14 cellular contexts compared by ENCODE assay signal in genomic region chr6:158867381-158868121, GRCh38. TPM values are rescaled to one million over a fixed set of nuclear protein-coding genes. Genes with fewer than 3 reads are reported as not detected.
DNase-seq lines count a peak whose midpoint lies in the region; ATAC-seq and TF ChIP-seq lines count a peak whose summit lies in the region.
"Had no signal": no experiment of that assay in that cellular context is flagged by ENCODE, and none has a peak within 500 bp of the region (broad histone marks: within the 10 kb centered on the region; RNA-seq: fewer than 3 reads in every experiment).

No MANE protein-coding gene starts in this region.

- no peak overlapping the region for H3K4me3 ChIP-seq in CD4-positive, alpha-beta memory T cell (ENCODE audit: low read length in 2 of 2)
- no peak overlapping the region for H3K4me3 ChIP-seq in right atrium auricular region

- peaks cover 0 to 2% (median 0%) of the 10 kb centered on the region in 8 donors for H3K9me3 Mint-ChIP-seq in CD4-positive, alpha-beta memory T cell
- peaks cover 0 to 2% (median 0%) of the 10 kb centered on the region in 3 donors for H3K9me3 Mint-ChIP-seq in IgD-negative memory B cell
- no peaks in the 10 kb centered on the region for H3K9me3 Mint-ChIP-seq in chondrocyte (ENCODE audit: low read depth)
- no peaks in the 10 kb centered on the region for H3K9me3 Mint-ChIP-seq in naive thymus-derived CD8-positive, alpha-beta T cell

- peaks cover 12 to 39% (median 22%) of the 10 kb centered on the region in 4 donors for H3K4me1 Mint-ChIP-seq in CD4-positive, alpha-beta memory T cell
- H3K4me1 Mint-ChIP-seq in IgD-negative memory B cell (peaks cover 35 to 51% (median 41%) of the 10 kb centered on the region in 3 donors), chondrocyte (ENCODE audit: low read depth) (peaks cover 38% of the 10 kb centered on the region)
- peaks cover 7 to 62% (median 30%) of the 10 kb centered on the region in 4 donors for H3K4me1 Mint-ChIP-seq in naive thymus-derived CD8-positive, alpha-beta T cell

- TF ChIP-seq CTCF in chondrocyte (IDR thresholded peaks at IDR 0.05), result no peak
- no peak for TF ChIP-seq CTCF in right atrium auricular region (IDR thresholded peaks at IDR 0.05)

- POLR2A ChIA-PET in CD4-positive, alpha-beta memory T cell (lab: Charles Lee; ENCODE audit: partially characterized antibody), result interaction anchor here (0.5 to 8.5 kb wide), 9 partner anchors 13 to 83 kb away, joined by 3 to 544 read pairs (median 58); partner anchors contain the start of gene EZR
- POLR2A ChIA-PET in naive thymus-derived CD8-positive, alpha-beta T cell (lab: Charles Lee), result interaction anchor here (0.7 to 4.5 kb wide), 5 partner anchors 9 to 80 kb away, joined by 4 to 189 read pairs (median 48); partner anchors contain the start of gene EZR

- H3K36me3 ChIP-seq in CD4-positive, alpha-beta memory T cell (ENCODE audit: insufficient read depth, low read length), result no peaks in the 10 kb centered on the region
- H3K36me3 ChIP-seq in right atrium auricular region, result no peaks in the 10 kb centered on the region

- ATAC-seq in naive thymus-derived CD8-positive, alpha-beta T cell, result no peak

- H3K27ac ChIP-seq in CD4-positive, alpha-beta memory T cell (ENCODE audit: low read depth, low read length), result no peak overlapping the region
- H3K27ac ChIP-seq in right atrium auricular region, result no peak overlapping the region

- peak overlapping the region in 2 of 8 donors; percentile 9 to 11 for H3K4me3 Mint-ChIP-seq in CD4-positive, alpha-beta memory T cell
- peak overlapping the region; percentile 63 to 88 (median 79) for H3K4me3 Mint-ChIP-seq in IgD-negative memory B cell
- H3K4me3 Mint-ChIP-seq in chondrocyte (ENCODE audit: unreplicated experiment), result no peak overlapping the region
- H3K4me3 Mint-ChIP-seq in naive thymus-derived CD8-positive, alpha-beta T cell, result peak overlapping the region in 5 of 10 donors; percentile 15 to 82 (median 57)

- CTCF ChIA-PET in CD4-positive, alpha-beta memory T cell (lab: Charles Lee; ENCODE audit: partially characterized antibody), result interaction anchor here (1.1 to 7.8 kb wide), 2 partner anchors 9 to 14 kb away, joined by 3 to 58 read pairs; no protein-coding TSS in a partner anchor

- peaks cover 20% of the 10 kb centered on the region for H3K4me1 ChIP-seq in CD4-positive, alpha-beta memory T cell (ENCODE audit: insufficient read depth, low read length)
- peaks cover 0 to 10% of the 10 kb centered on the region in 2 donors for H3K4me1 ChIP-seq in right atrium auricular region

- H3K27me3 ChIP-seq in CD4-positive, alpha-beta memory T cell (ENCODE audit: insufficient read depth, low read length), result no peaks in the 10 kb centered on the region
- no peaks in the 10 kb centered on the region for H3K27me3 ChIP-seq in right atrium auricular region

- no peak for DNase-seq in CD4-positive, alpha-beta memory T cell
- DNase-seq in chondrocyte (ENCODE audit: low spot score) (no peak), NCI-H2171 (lab: John Stamatoyannopoulos, UW) (no peak), right atrium auricular region (ENCODE audit: low spot score) (no peak), NCI-H446 (lab: John Stamatoyannopoulos, UW) (no peak)
- no peak for DNase-seq in naive thymus-derived CD8-positive, alpha-beta T cell
- DNase-seq in activated naive CD4-positive, alpha-beta T cell (lab: John Stamatoyannopoulos, UW), result no peak
- DNase-seq: activated naive CD4-positive, alpha-beta T cell treated with Interleukin-2 at 50 U/mL for 16 hours; cortex of kidney; HCEC 1CT; NCI-H1417; OCI-M1; stimulated activated CD4-positive, alpha-beta T cell treated with anti-CD3 and anti-CD28 coated beads, Interleukin-2, amount 100 ng/mL, for 24 hours had no signal

- H3K36me3 Mint-ChIP-seq in CD4-positive, alpha-beta memory T cell, result peaks cover 0 to 4% of the 10 kb centered on the region in 2 donors
- H3K36me3 Mint-ChIP-seq in IgD-negative memory B cell (peaks cover 3% of the 10 kb centered on the region), chondrocyte (ENCODE audit: low read depth) (no peaks in the 10 kb centered on the region)
- H3K36me3 Mint-ChIP-seq in naive thymus-derived CD8-positive, alpha-beta T cell, result no peaks in the 10 kb centered on the region

- H3K9me3 ChIP-seq in CD4-positive, alpha-beta memory T cell (ENCODE audit: control insufficient read depth in 1 of 2, low read length in 2 of 2), result no peaks in the 10 kb centered on the region
- no peaks in the 10 kb centered on the region for H3K9me3 ChIP-seq in right atrium auricular region

- intact Hi-C loops in CD4-positive, alpha-beta memory T cell (cut with micrococcal nuclease), result loop anchor here (2.0 to 5.0 kb wide), 2 partner anchors 49 to 1485 kb away; partner anchors contain the start of gene ZDHHC14

- H3K27ac Mint-ChIP-seq in CD4-positive, alpha-beta memory T cell, result peak overlapping the region; percentile 98 to 100 (median 100)
- peak overlapping the region; percentile 96 to 99 (median 98) for H3K27ac Mint-ChIP-seq in IgD-negative memory B cell
- peak overlapping the region; percentile 10 for H3K27ac Mint-ChIP-seq in chondrocyte (ENCODE audit: unreplicated experiment)
- H3K27ac Mint-ChIP-seq in naive thymus-derived CD8-positive, alpha-beta T cell, result peak overlapping the region; percentile 95 to 100 (median 100)

- no peaks in the 10 kb centered on the region for H3K27me3 Mint-ChIP-seq in CD4-positive, alpha-beta memory T cell
- no peaks in the 10 kb centered on the region for H3K27me3 Mint-ChIP-seq in IgD-negative memory B cell
- H3K27me3 Mint-ChIP-seq in chondrocyte (ENCODE audit: low read depth), result no peaks in the 10 kb centered on the region
- no peaks in the 10 kb centered on the region for H3K27me3 Mint-ChIP-seq in naive thymus-derived CD8-positive, alpha-beta T cell

RNA-seq across cellular contexts. Expression of gene EZR, which starts 48.4 kb away (rescaled TPM):
- total RNA-seq in CD4-positive, alpha-beta memory T cell, result 100 to 1,000 TPM; 264 to 277 TPM
- 100 to 1,000 TPM; 260 to 268 TPM for polyA plus RNA-seq in CD4-positive, alpha-beta memory T cell
- polyA plus RNA-seq in IgD-negative memory B cell, result 588 TPM
- total RNA-seq in chondrocyte (57.0 to 71.5 TPM (median 68.4 TPM) in 3 replicates), right atrium auricular region (100 to 1,000 TPM; 161 to 197 TPM)
- total RNA-seq in naive thymus-derived CD8-positive, alpha-beta T cell, result 100 to 1,000 TPM; 202 to 212 TPM
- polyA plus RNA-seq in naive thymus-derived CD8-positive, alpha-beta T cell, result 100 to 1,000 TPM; 127 to 168 (median 143) TPM

Comparison
In these comparisons a context has a peak if more than half of its experiments do, and no peak if none do; other contexts are left out.
1. H3K27ac Mint-ChIP-seq: peak in every context shown above with its lines; median percentile 100 in CD4-positive, alpha-beta memory T cell; 100 in naive thymus-derived CD8-positive, alpha-beta T cell; 98 in IgD-negative memory B cell; 10 in chondrocyte.